In genomic region chr12:28460420-28461130, GRCh38 we compare ENCODE assay signal across 12 cellular contexts.
A peak's percentile ranks its signal among the peaks of the same experiment; 100 is the strongest.
DNase-seq lines count a peak whose midpoint lies in the region; ATAC-seq and TF ChIP-seq lines count a peak whose summit lies in the region.
"Had no signal": no experiment of that assay in that cellular context is flagged by ENCODE, and none has a peak within 500 bp of the region (broad histone marks: within the 10 kb centered on the region; RNA-seq: fewer than 3 reads in every experiment).

No MANE protein-coding gene starts in this region.

- no peak overlapping the region for H3K27ac ChIP-seq in mammary epithelial cell (ENCODE audit: insufficient read depth, low read depth, low read length)
- H3K27ac ChIP-seq: neutrophil, stomach had no signal

- no TSS peak for BruUV-seq in mammary epithelial cell (replicated peaks; lab: Mats Ljungman, UMichigan)

- H3K4me3 ChIP-seq in retinal pigment epithelial cell (ENCODE audit: low read length): no peak overlapping the region
- H3K4me3 ChIP-seq in mammary epithelial cell (replicated peaks in 1 of 3; ENCODE audit: insufficient read depth in 1 of 3, low read depth in 2 of 3, low read length in 3 of 3): no peak overlapping the region
- H3K4me3 ChIP-seq: stomach had no signal

- no peaks in the 10 kb centered on the region for H4K20me1 ChIP-seq in mammary epithelial cell (ENCODE audit: insufficient read depth, low read length)

- no peaks in the 10 kb centered on the region for H3K4me1 ChIP-seq in mammary epithelial cell (ENCODE audit: insufficient read depth, low read length)
- H3K4me1 ChIP-seq: stomach had no signal

- dilution Hi-C loops in mammary epithelial cell (cut with HindIII; ENCODE audit: low sequenced_read_pairs): no loop called here

- no peaks in the 10 kb centered on the region for H3K36me3 ChIP-seq in mammary epithelial cell (ENCODE audit: insufficient read depth, low read length)
- H3K36me3 ChIP-seq: neutrophil had no signal

- H2AFZ ChIP-seq in mammary epithelial cell (ENCODE audit: low read depth, low read length): no peak overlapping the region

- CTCF ChIA-PET in mammary epithelial cell (lab: Charles Lee; ENCODE audit: low non-redundant PET): no interaction called here

- WGBS in mammary epithelial cell (ENCODE audit: low coverage, missing lambda C conversion rate): 70% methylated on average over 2 of the region's 2 CpGs

- intact Hi-C loops in mammary epithelial cell (cut with micrococcal nuclease): loop anchor here (10.0 kb wide), 1 partner anchor 534 kb away; no protein-coding TSS in a partner anchor
- intact Hi-C loops in Right ventricle myocardium superior (cut with DNase I): no loop called here

- H3K4me2 ChIP-seq in mammary epithelial cell (ENCODE audit: insufficient read depth, low read depth, low read length): no peak overlapping the region

- no peak for TF ChIP-seq CTCF in retinal pigment epithelial cell (conservative IDR thresholded peaks at IDR 0.05; ENCODE audit: low read depth, low read length)
- no peak for TF ChIP-seq CTCF in mammary epithelial cell (conservative IDR thresholded peaks at IDR 0.05 in 1 of 2, IDR thresholded peaks at IDR 0.05 in 1 of 2; ENCODE audit: extremely low read depth in 1 of 2, insufficient read depth in 1 of 2, low read depth in 1 of 2, low read length in 2 of 2)

- DNase-seq in retinal pigment epithelial cell (ENCODE audit: low read depth): peak; percentile 11
- no peak for DNase-seq in stimulated activated naive CD8-positive, alpha-beta T cell treated with anti-CD3 and anti-CD28 coated beads, Interleukin-15, Interleukin-2, amounts not matched to agents 100 U/mL and 50 U/mL, for 24 hours
- no peak for DNase-seq in mammary epithelial cell
- DNase-seq in Right ventricle myocardium superior: no peak
- DNase-seq: DMS153, RPMI8226, stomach had no signal

- no peaks in the 10 kb centered on the region for H3K27me3 ChIP-seq in mammary epithelial cell (ENCODE audit: insufficient read depth, low read length)
- H3K27me3 ChIP-seq: neutrophil, stomach had no signal

- H3K9ac ChIP-seq in mammary epithelial cell (ENCODE audit: insufficient read depth, low read length): no peak overlapping the region

- no peaks in the 10 kb centered on the region for H3K9me3 ChIP-seq in mammary epithelial cell (replicated peaks; ENCODE audit: insufficient read depth, low read length)
- H3K9me3 ChIP-seq: neutrophil, stomach had no signal

- in situ Hi-C loops in mammary epithelial cell (cut with MboI; ENCODE audit: low sequenced_read_pairs in 2 of 2): no loop called here

- no peaks in the 10 kb centered on the region for H3K79me2 ChIP-seq in mammary epithelial cell (ENCODE audit: insufficient read depth, low read length)

- ATAC-seq in GM19328 (IDR thresholded peaks at IDR 0.05; ENCODE audit: unreplicated experiment) (peak; percentile 77), HG02678 (IDR thresholded peaks at IDR 0.05; ENCODE audit: unreplicated experiment) (peak; percentile 63), HG03469 (IDR thresholded peaks at IDR 0.05; ENCODE audit: unreplicated experiment) (peak; percentile 75), Right ventricle myocardium superior (ENCODE audit: poor library complexity) (no peak)
- no peak for ATAC-seq in stimulated activated naive CD8-positive, alpha-beta T cell treated with anti-CD3 and anti-CD28 coated beads, Interleukin-15, Interleukin-2, amounts not matched to agents 100 U/mL and 50 U/mL, for 24 hours
- ATAC-seq: activated T-helper 17 cell treated with anti-CD3 and anti-CD28 coated beads, Interleukin-2, amount 50 U/mL, for 72 hours had no signal

Comparison
In these comparisons a context has a peak if more than half of its experiments do, and no peak if none do; other contexts are left out.
1. ATAC-seq: peak in GM19328 (single experiment), HG02678 (single experiment) and HG03469 (single experiment); none in stimulated activated naive CD8-positive, alpha-beta T cell treated with anti-CD3 and anti-CD28 coated beads, Interleukin-15, Interleukin-2, amounts not matched to agents 100 U/mL and 50 U/mL, for 24 hours (single experiment) and Right ventricle myocardium superior (single experiment).